In the genomic region with DNA sequence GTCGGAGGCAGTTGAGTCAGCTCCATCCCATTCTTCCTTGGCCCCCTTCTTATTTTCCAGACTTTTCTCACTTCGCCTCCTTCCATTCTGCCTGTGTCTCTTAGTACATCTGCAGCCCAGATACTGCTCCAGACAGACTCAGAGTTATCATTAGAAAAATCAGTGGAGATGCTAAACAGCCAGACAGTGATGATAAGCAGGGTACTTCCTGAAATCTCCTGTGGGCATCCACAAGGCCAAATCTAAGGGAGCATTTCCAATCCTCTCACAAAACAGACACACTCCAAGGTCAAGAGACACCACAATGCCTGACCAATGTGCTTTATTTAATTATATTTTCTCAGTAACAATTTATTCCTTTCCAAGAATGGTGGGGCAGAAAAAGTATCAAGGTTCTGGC, we compare ENCODE assay signal across 27 cellular contexts. TPM values are rescaled to one million over a fixed set of nuclear protein-coding genes. Genes with fewer than 3 reads are reported as not detected.
"Had no signal": no experiment of that assay in that cellular context is flagged by ENCODE, and none has a peak within 500 bp of the region (broad histone marks: within the 10 kb centered on the region; RNA-seq: fewer than 3 reads in every experiment).

No MANE protein-coding gene starts in this region.

- H3K27me3 Mint-ChIP-seq: activated CD4-positive, alpha-beta memory T cell treated with anti-CD3 and anti-CD28 coated beads, Interleukin-2, amount 10 ng/mL, durations not matched to agents 7 days and 5 days; activated naive CD8-positive, alpha-beta T cell treated with anti-CD3 and anti-CD28 coated beads, Interleukin-2, amount 50 U/mL, for 24 hours; stimulated activated memory B cell treated with anti-CD40 and anti-IgM and Interleukin-4, amounts not matched to agents 10 μg/mL and 1 μg/mL and 100 μg/mL, for 72 hours had no signal

- H3K4me3 Mint-ChIP-seq: activated CD4-positive, alpha-beta memory T cell treated with anti-CD3 and anti-CD28 coated beads, Interleukin-2, amount 10 ng/mL, durations not matched to agents 7 days and 5 days; activated naive CD8-positive, alpha-beta T cell treated with anti-CD3 and anti-CD28 coated beads, Interleukin-2, amount 50 U/mL, for 24 hours; activated T-cell treated with anti-CD3 and anti-CD28 coated beads, Interleukin-2, amount 50 U/mL, for 4 hours; stimulated activated memory B cell treated with anti-CD40 and anti-IgM and Interleukin-4, amounts not matched to agents 10 μg/mL and 1 μg/mL and 100 μg/mL, for 72 hours had no signal

- H3K4me1 ChIP-seq: ascending aorta, breast epithelium, esophagus squamous epithelium had no signal

- ATAC-seq: activated naive CD8-positive, alpha-beta T cell treated with anti-CD3 and anti-CD28 coated beads, Interleukin-2, amount 50 U/mL, for 24 hours; activated T-cell treated with anti-CD3 and anti-CD28 coated beads, Interleukin-2, amount 50 U/mL, for 4 hours; left cardiac atrium; stimulated activated memory B cell treated with anti-CD40 and anti-IgM and Interleukin-4, amounts not matched to agents 10 μg/mL and 1 μg/mL and 100 μg/mL, for 72 hours had no signal

- H3K36me3 ChIP-seq: ascending aorta, breast epithelium, sigmoid colon, SJCRH30 had no signal

- H3K27ac Mint-ChIP-seq: activated CD4-positive, alpha-beta memory T cell treated with anti-CD3 and anti-CD28 coated beads, Interleukin-2, amount 10 ng/mL, durations not matched to agents 7 days and 5 days; activated naive CD8-positive, alpha-beta T cell treated with anti-CD3 and anti-CD28 coated beads, Interleukin-2, amount 50 U/mL, for 24 hours; stimulated activated memory B cell treated with anti-CD40 and anti-IgM and Interleukin-4, amounts not matched to agents 10 μg/mL and 1 μg/mL and 100 μg/mL, for 72 hours had no signal

- H3K4me3 ChIP-seq: ascending aorta, breast epithelium, esophagus squamous epithelium, sigmoid colon, SJCRH30 had no signal

- FAIRE-seq: islet of Langerhans had no signal

- H3K27ac ChIP-seq: ascending aorta, breast epithelium, esophagus squamous epithelium, sigmoid colon, SJCRH30 had no signal

- DNase-seq: activated CD4-positive, alpha-beta memory T cell treated with anti-CD3 and anti-CD28 coated beads, Interleukin-2, amount 10 ng/mL, durations not matched to agents 7 days and 5 days; activated CD4-positive, alpha-beta T cell treated with anti-CD3 and anti-CD28 coated beads for 48 hours; activated CD4-positive, CD25-positive, alpha-beta regulatory T cell; activated effector memory CD4-positive, alpha-beta T cell treated with anti-CD3 and anti-CD28 coated beads, Interleukin-2, amount 50 U/mL, for 16 hours; activated naive CD8-positive, alpha-beta T cell treated with anti-CD3 and anti-CD28 coated beads, Interleukin-2, amount 50 U/mL, for 24 hours; activated T-cell treated with anti-CD3 and anti-CD28 coated beads, Interleukin-2, amount 50 U/mL, for 4 hours; cerebellar nuclear complex; cortex of kidney; effector CD4-positive, alpha-beta T cell; esophagus squamous epithelium; left cardiac atrium; occipital lobe; posterior cingulate gyrus; sigmoid colon; SJCRH30; stimulated activated CD4-positive, alpha-beta T cell treated with anti-CD3 and anti-CD28 coated beads, Interleukin-4, amount 100 ng/mL, for 4 hours; SW 1271; T-helper 9 cell had no signal

- H3K27me3 ChIP-seq: ascending aorta, breast epithelium, esophagus squamous epithelium, sigmoid colon, SJCRH30 had no signal

- H3K9me3 ChIP-seq: esophagus squamous epithelium, sigmoid colon, SJCRH30 had no signal

RNA-seq across cellular contexts. Expression of a gene that starts 14.5 kb away (rescaled TPM):
- total RNA-seq: ascending aorta, esophagus squamous epithelium, glomerular endothelial cell, mesenteric fat pad, sigmoid colon, SJCRH30, ureter had no signal
- polyA plus RNA-seq: neural cell had no signal

RNA-seq across cellular contexts. Expression of a gene that starts 49.7 kb away (rescaled TPM):
- total RNA-seq: ascending aorta, esophagus squamous epithelium, glomerular endothelial cell, lower leg skin, mesenteric fat pad, occipital lobe, SJCRH30 had no signal
- polyA plus RNA-seq: neural cell had no signal
